18 cellular contexts compared by ENCODE assay signal in the genomic region with DNA sequence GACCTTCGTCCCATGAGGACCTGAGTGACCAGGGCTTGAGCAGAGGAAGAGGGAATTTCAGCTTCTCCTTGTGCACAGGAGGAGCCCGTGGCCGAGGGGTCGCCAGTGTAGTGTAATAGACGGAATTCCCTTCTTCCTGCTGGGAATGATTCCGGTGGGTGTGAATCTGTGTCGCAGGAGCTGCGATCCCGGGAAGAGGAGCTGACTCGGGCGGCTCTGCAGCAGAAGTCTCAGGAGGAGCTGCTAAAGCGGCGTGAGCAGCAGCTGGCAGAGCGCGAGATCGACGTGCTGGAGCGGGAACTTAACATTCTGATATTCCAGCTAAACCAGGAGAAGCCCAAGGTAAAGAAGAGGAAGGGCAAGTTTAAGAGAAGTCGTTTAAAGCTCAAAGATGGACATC.
"Had no signal": no experiment of that assay in that cellular context is flagged by ENCODE, and none has a peak within 500 bp of the region (broad histone marks: within the 10 kb centered on the region; RNA-seq: fewer than 3 reads in every experiment).

No MANE protein-coding gene starts in this region.

- H3K4me2 ChIP-seq: smooth muscle cell had no signal

- H3K36me3 Mint-ChIP-seq: naive thymus-derived CD8-positive, alpha-beta T cell had no signal

- H3K27ac Mint-ChIP-seq: activated naive CD4-positive, alpha-beta T cell treated with anti-CD3 and anti-CD28 coated beads for 36 hours; activated naive CD8-positive, alpha-beta T cell treated with anti-CD3 and anti-CD28 coated beads, Interleukin-2, amount 50 U/mL, for 24 hours; activated T-helper 2 cell treated with anti-CD3 and anti-CD28 coated beads, Interferon-gamma antibody, Interleukin-2, Interleukin-4, amounts not matched to agents 10 μg/mL and 5 μg/mL and 100 μg/mL, durations not matched to agents 14 hours and 24 hours and 36 hours; naive thymus-derived CD8-positive, alpha-beta T cell had no signal

- H3K27ac ChIP-seq: left ventricle myocardium inferior, right lobe of liver, thoracic aorta, upper lobe of right lung had no signal

- H3K36me3 ChIP-seq: left ventricle myocardium inferior, right lobe of liver, stomach, thoracic aorta, upper lobe of right lung had no signal

- H3K9me3 Mint-ChIP-seq: activated naive CD4-positive, alpha-beta T cell treated with anti-CD3 and anti-CD28 coated beads for 36 hours; activated naive CD8-positive, alpha-beta T cell treated with anti-CD3 and anti-CD28 coated beads, Interleukin-2, amount 50 U/mL, for 24 hours; activated T-helper 2 cell treated with anti-CD3 and anti-CD28 coated beads, Interferon-gamma antibody, Interleukin-2, Interleukin-4, amounts not matched to agents 10 μg/mL and 5 μg/mL and 100 μg/mL, durations not matched to agents 14 hours and 24 hours and 36 hours; naive thymus-derived CD8-positive, alpha-beta T cell had no signal

- H3K4me3 Mint-ChIP-seq: activated naive CD4-positive, alpha-beta T cell treated with anti-CD3 and anti-CD28 coated beads for 36 hours; activated naive CD8-positive, alpha-beta T cell treated with anti-CD3 and anti-CD28 coated beads, Interleukin-2, amount 50 U/mL, for 24 hours; naive thymus-derived CD8-positive, alpha-beta T cell had no signal

- DNase-seq: activated CD4-positive, CD25-positive, alpha-beta regulatory T cell treated with anti-CD3 and anti-CD28 coated beads, Interleukin-2, amount 50 U/mL, for 72 hours; activated naive CD4-positive, alpha-beta T cell treated with anti-CD3 and anti-CD28 coated beads for 36 hours; activated naive CD8-positive, alpha-beta T cell treated with anti-CD3 and anti-CD28 coated beads, Interleukin-2, amount 50 U/mL, for 24 hours; aorta; cerebellar nuclear complex; effector memory CD4-positive, alpha-beta T cell; erythroblast; islet precursor cell; left ventricle myocardium inferior; naive thymus-derived CD8-positive, alpha-beta T cell; occipital lobe; right lobe of liver; stomach; T-helper 9 cell; upper lobe of right lung had no signal

- H3K4me3 ChIP-seq: left ventricle myocardium inferior, right lobe of liver, smooth muscle cell, stomach, thoracic aorta, upper lobe of right lung had no signal

- H3K4me1 ChIP-seq: left ventricle myocardium inferior, upper lobe of right lung had no signal

- H3K27me3 ChIP-seq: right lobe of liver, stomach, upper lobe of right lung had no signal

- H3K9me3 ChIP-seq: left ventricle myocardium inferior, right lobe of liver, stomach, thoracic aorta, upper lobe of right lung had no signal

- ATAC-seq: activated naive CD8-positive, alpha-beta T cell treated with anti-CD3 and anti-CD28 coated beads, Interleukin-2, amount 50 U/mL, for 24 hours; naive thymus-derived CD8-positive, alpha-beta T cell; right lobe of liver; upper lobe of right lung had no signal
